ENCODE assay signal across 10 cellular contexts in genomic region chr2:190717764-190718651, GRCh38.
DNase-seq lines count a peak whose midpoint lies in the region; ATAC-seq and TF ChIP-seq lines count a peak whose summit lies in the region.
"Had no signal": no experiment of that assay in that cellular context is flagged by ENCODE, and none has a peak within 500 bp of the region (broad histone marks: within the 10 kb centered on the region; RNA-seq: fewer than 3 reads in every experiment).

No MANE protein-coding gene starts in this region.

- H3K4me3 ChIP-seq in psoas muscle (peak overlapping the region; percentile 6), neural progenitor cell (no peak overlapping the region)

- peak overlapping the region; percentile 74 to 79 for H3K4me3 Mint-ChIP-seq in activated T-cell treated with anti-CD3 and anti-CD28 coated beads, Interleukin-2, amount 50 U/mL, for 72 hours
- H3K4me3 Mint-ChIP-seq in neural progenitor cell: no peak overlapping the region

- peaks cover 87% of the 10 kb centered on the region for H3K4me1 Mint-ChIP-seq in activated T-cell treated with anti-CD3 and anti-CD28 coated beads, Interleukin-2, amount 50 U/mL, for 72 hours (ENCODE audit: low read depth)
- peaks cover 2% of the 10 kb centered on the region for H3K4me1 Mint-ChIP-seq in neural progenitor cell

- no peak overlapping the region for H2AFZ ChIP-seq in neural progenitor cell (replicated peaks)

- no peaks in the 10 kb centered on the region for H4K20me1 ChIP-seq in neural progenitor cell (ENCODE audit: low read depth)

- no peaks in the 10 kb centered on the region for H3K27me3 Mint-ChIP-seq in activated T-cell treated with anti-CD3 and anti-CD28 coated beads, Interleukin-2, amount 50 U/mL, for 72 hours (ENCODE audit: low read depth)
- H3K27me3 Mint-ChIP-seq in neural progenitor cell (ENCODE audit: insufficient read depth, low read depth): peaks cover 3% of the 10 kb centered on the region

- peak; percentile 28 to 41 for DNase-seq in activated CD4-positive, alpha-beta T cell treated with anti-CD3 and anti-CD28 coated beads for 4 hours
- DNase-seq in activated CD4-positive, alpha-beta T cell treated with anti-CD3 and anti-CD28 coated beads, Interleukin-2, amount 50 U/mL, for 1 hour: no peak
- DNase-seq in NCI-H1694 (lab: John Stamatoyannopoulos, UW) (peak; percentile 89), psoas muscle (no peak), GM13977 (ENCODE audit: low spot score) (no peak), cerebellum (ENCODE audit: low spot score) (no peak), neural progenitor cell (ENCODE audit: low spot score) (no peak)
- peak in 1 of 2 donors; percentile 31 for DNase-seq in activated T-cell treated with anti-CD3 and anti-CD28 coated beads, Interleukin-2, amount 50 U/mL, for 72 hours
- DNase-seq: caudate nucleus, GOT3 had no signal

- H3K36me3 ChIP-seq in psoas muscle (ENCODE audit: insufficient read depth in 1 of 2, low read depth in 1 of 2): no peaks in the 10 kb centered on the region
- H3K36me3 ChIP-seq in neural progenitor cell: no peaks in the 10 kb centered on the region

- H3K27ac ChIP-seq in psoas muscle: no peak overlapping the region
- H3K27ac ChIP-seq in neural progenitor cell: no peak overlapping the region

- ATAC-seq in activated T-cell treated with anti-CD3 and anti-CD28 coated beads, Interleukin-2, amount 50 U/mL, for 72 hours (replicated peaks in 1 of 2): no peak
- no peak for ATAC-seq in psoas muscle

- WGBS in psoas muscle, 3 donors: 58 to 77% (median 59%) methylated on average over 15 of the region's 15 CpGs

- no peaks in the 10 kb centered on the region for H3K27me3 ChIP-seq in psoas muscle (ENCODE audit: insufficient read depth in 3 of 3, low read length in 2 of 3)
- H3K27me3 ChIP-seq in neural progenitor cell: no peaks in the 10 kb centered on the region

- H3K36me3 Mint-ChIP-seq in activated T-cell treated with anti-CD3 and anti-CD28 coated beads, Interleukin-2, amount 50 U/mL, for 72 hours (ENCODE audit: insufficient read depth in 2 of 2): peaks cover 0 to 1% of the 10 kb centered on the region in 2 donors
- H3K36me3 Mint-ChIP-seq in neural progenitor cell: no peaks in the 10 kb centered on the region

- no peaks in the 10 kb centered on the region for H3K4me1 ChIP-seq in psoas muscle
- peaks cover 8% of the 10 kb centered on the region for H3K4me1 ChIP-seq in neural progenitor cell

- in situ Hi-C loops in GM13977 (cut with MboI; ENCODE audit: low pct_unique_long_range_greater_than_20kb, low sequenced_read_pairs, unreplicated experiment): no loop called here

- intact Hi-C loops in psoas muscle (cut with DNase I): no loop called here

- H3K4me2 ChIP-seq in neural progenitor cell: no peak overlapping the region

- TF ChIP-seq CTCF in psoas muscle (IDR thresholded peaks at IDR 0.05): no peak
- no peak for TF ChIP-seq CTCF in GM13977 (IDR thresholded peaks at IDR 0.05; ENCODE audit: extremely low read depth, insufficient read depth, missing control alignments)
- no peak for TF ChIP-seq CTCF in neural progenitor cell (IDR thresholded peaks at IDR 0.05)

- peaks cover 0 to 4% of the 10 kb centered on the region in 2 donors for H3K9me3 Mint-ChIP-seq in activated T-cell treated with anti-CD3 and anti-CD28 coated beads, Interleukin-2, amount 50 U/mL, for 72 hours
- H3K9me3 Mint-ChIP-seq in neural progenitor cell: no peaks in the 10 kb centered on the region

- peak overlapping the region; percentile 92 for H3K27ac Mint-ChIP-seq in activated T-cell treated with anti-CD3 and anti-CD28 coated beads, Interleukin-2, amount 50 U/mL, for 72 hours
- no peak overlapping the region for H3K27ac Mint-ChIP-seq in neural progenitor cell

- H3K9me3 ChIP-seq in psoas muscle (no peaks in the 10 kb centered on the region), neural progenitor cell (ENCODE audit: low read depth) (no peaks in the 10 kb centered on the region)

- no peak overlapping the region for H3K9ac ChIP-seq in neural progenitor cell

- no peaks in the 10 kb centered on the region for H3F3A ChIP-seq in neural progenitor cell (ENCODE audit: low read depth)

- H3K79me2 ChIP-seq in neural progenitor cell (ENCODE audit: low read depth): no peaks in the 10 kb centered on the region

Comparison
In these comparisons a context has a peak if more than half of its experiments do, and no peak if none do; other contexts are left out.
1. DNase-seq: peak in activated CD4-positive, alpha-beta T cell treated with anti-CD3 and anti-CD28 coated beads for 4 hours (2 of 2) and NCI-H1694 (single experiment); none in activated CD4-positive, alpha-beta T cell treated with anti-CD3 and anti-CD28 coated beads, Interleukin-2, amount 50 U/mL, for 1 hour (single experiment), psoas muscle (0 of 2), GM13977 (single experiment), cerebellum (single experiment) and neural progenitor cell (single experiment).